Comparison of ENCODE assay signal across 21 cellular contexts in genomic region chr9:136604823-136605525, GRCh38. TPM values are rescaled to one million over a fixed set of nuclear protein-coding genes. Genes with fewer than 3 reads are reported as not detected.
A peak's percentile ranks its signal among the peaks of the same experiment; 100 is the strongest.
DNase-seq lines count a peak whose midpoint lies in the region; FAIRE-seq and TF ChIP-seq lines count a peak whose summit lies in the region.
"Had no signal": no experiment of that assay in that cellular context is flagged by ENCODE, and none has a peak within 500 bp of the region (broad histone marks: within the 10 kb centered on the region; RNA-seq: fewer than 3 reads in every experiment).

No MANE protein-coding gene starts in this region.

- no peak overlapping the region for H2BK120ac ChIP-seq in H1 (replicated peaks; ENCODE audit: low read depth, low read length)

- H3K79me1 ChIP-seq in H1 (ENCODE audit: low read depth, low read length): no peaks in the 10 kb centered on the region

- H3K9me3 ChIP-seq in H1 (ENCODE audit: insufficient read depth in 2 of 2, low read depth in 1 of 2, low read length in 1 of 2) (no peaks in the 10 kb centered on the region; a peak in 1 of 4 replicates), liver (ENCODE audit: control insufficient read depth in 4 of 4, low read length in 3 of 4) (no peaks in the 10 kb centered on the region), stomach smooth muscle (ENCODE audit: control insufficient read depth in 2 of 2, low read length in 2 of 2) (no peaks in the 10 kb centered on the region)
- H3K9me3 ChIP-seq: ovary, SJCRH30, tibial artery had no signal

- no peak overlapping the region for H3K14ac ChIP-seq in H1 (ENCODE audit: insufficient read length)

- H2BK20ac ChIP-seq in H1 (ENCODE audit: low read length): peak overlapping the region; percentile 48; the same call in 1 of the 2 replicates

- no peaks in the 10 kb centered on the region for H3K23me2 ChIP-seq in H1 (ENCODE audit: low read depth, low read length)

- H2AK5ac ChIP-seq in H1 (ENCODE audit: low read depth, low read length): peak overlapping the region; percentile 39; the same call in 1 of the 2 replicates

- H2BK12ac ChIP-seq in H1 (ENCODE audit: low read depth, low read length): peak overlapping the region; percentile 80; the same call in 1 of the 2 replicates

- H3K4me2 ChIP-seq in H1 (ENCODE audit: insufficient read depth in 1 of 2, low read depth in 2 of 2, low read length in 2 of 2): no peak overlapping the region

- no peak overlapping the region for H3K23ac ChIP-seq in H1 (ENCODE audit: insufficient read length)

- H3K18ac ChIP-seq in H1 (ENCODE audit: extremely low read depth, low read length): peak overlapping the region; percentile 60; the same call in 1 of the 2 replicates

- H3K4me1 ChIP-seq in H1 (replicated peaks in 1 of 4; ENCODE audit: control insufficient read depth in 3 of 4, insufficient read depth in 4 of 4, low read length in 3 of 4) (peaks cover 0 to 32% (median 13%) of the 10 kb centered on the region in 4 experiments; a peak in 5 of 7 replicates), liver (ENCODE audit: control insufficient read depth in 4 of 4, insufficient read depth in 4 of 4, low read length in 3 of 4) (peaks cover 0 to 6% (median 2%) of the 10 kb centered on the region in 4 donors), stomach smooth muscle (ENCODE audit: control insufficient read depth, insufficient read depth, low read length) (peaks cover 25% of the 10 kb centered on the region)

- no peak overlapping the region for H4K5ac ChIP-seq in H1 (ENCODE audit: insufficient read length, low read depth, low read length)

- peak overlapping the region; percentile 50 for H3K4ac ChIP-seq in H1 (replicated peaks; ENCODE audit: insufficient read length, low read depth, low read length)

- H3K56ac ChIP-seq in H1 (replicated peaks; ENCODE audit: insufficient read length, low read depth, low read length): no peak overlapping the region

- H4K91ac ChIP-seq in H1 (replicated peaks; ENCODE audit: insufficient read length, low read length): peak overlapping the region; percentile 84

- no peak for FAIRE-seq in H1 (lab: Jason Lieb, UNC)
- FAIRE-seq: GM12891 had no signal

- no peak overlapping the region for H3K9ac ChIP-seq in H1 (replicated peaks in 1 of 4; ENCODE audit: extremely low read depth in 1 of 4, low read depth in 3 of 4, low read length in 3 of 4)
- no peak overlapping the region for H3K9ac ChIP-seq in liver (ENCODE audit: low read depth in 1 of 2, low read length in 2 of 2)
- no peak overlapping the region for H3K9ac ChIP-seq in stomach smooth muscle (ENCODE audit: low read length in 2 of 2)

- H3K4me3 ChIP-seq in H1 (ENCODE audit: extremely low read depth in 1 of 4, insufficient read depth in 2 of 4, low read depth in 3 of 4, low read length in 4 of 4) (no peak overlapping the region), liver (ENCODE audit: low read depth in 1 of 3, low read length in 3 of 3) (no peak overlapping the region), stomach smooth muscle (ENCODE audit: low read length in 2 of 2) (no peak overlapping the region)
- H3K4me3 ChIP-seq: coronary artery, ovary, SJCRH30, tibial artery had no signal

- H3K27ac ChIP-seq in H1 (ENCODE audit: low read depth, low read length) (no peak overlapping the region), liver (ENCODE audit: low read depth in 1 of 2, low read length in 2 of 2) (no peak overlapping the region), stomach smooth muscle (ENCODE audit: low read length) (peak overlapping the region; percentile 67)
- H3K27ac ChIP-seq: ovary, SJCRH30 had no signal

- H3K27me3 ChIP-seq in H1 (replicated peaks in 1 of 4; ENCODE audit: control insufficient read depth in 3 of 4, extremely low read depth in 1 of 4, insufficient read depth in 3 of 4, low read length in 3 of 4): 0 out of 7 replicates have a peak, but pooled peaks cover 0 to 2% (median 0%) of the 10 kb centered on the region in 4 experiments
- H3K27me3 ChIP-seq in liver (ENCODE audit: control insufficient read depth in 4 of 4, insufficient read depth in 4 of 4, low read length in 3 of 4): no peaks in the 10 kb centered on the region
- H3K27me3 ChIP-seq in stomach smooth muscle (ENCODE audit: control insufficient read depth in 1 of 2, insufficient read depth in 2 of 2, low read length in 2 of 2): no peaks in the 10 kb centered on the region
- H3K27me3 ChIP-seq: ovary had no signal

- H3K36me3 ChIP-seq in H1 (ENCODE audit: control insufficient read depth in 2 of 4, insufficient read depth in 4 of 4, low read length in 3 of 4): no peaks in the 10 kb centered on the region
- no peaks in the 10 kb centered on the region for H3K36me3 ChIP-seq in liver (ENCODE audit: control insufficient read depth in 4 of 4, insufficient read depth in 3 of 4, low read depth in 1 of 4, low read length in 3 of 4)
- H3K36me3 ChIP-seq in stomach smooth muscle (ENCODE audit: control insufficient read depth in 2 of 2, insufficient read depth in 2 of 2, low read length in 2 of 2): no peaks in the 10 kb centered on the region
- H3K36me3 ChIP-seq: ovary, SJCRH30, tibial artery had no signal

- H2AFZ ChIP-seq in H1 (ENCODE audit: low read length): no peak overlapping the region

- no peak for TF ChIP-seq EP300 in H1 (IDR thresholded peaks at IDR 0.05; ENCODE audit: borderline replicate concordance in 1 of 2, low read depth in 2 of 2, low read length in 2 of 2)

- no peak for TF ChIP-seq RAD21 in H1 (IDR thresholded peaks at IDR 0.05 in 1 of 2, conservative IDR thresholded peaks at IDR 0.05 in 1 of 2; ENCODE audit: low read depth in 2 of 2, low read length in 2 of 2)
- TF ChIP-seq RAD21 in liver (IDR thresholded peaks at IDR 0.05): no peak

- CTCF ChIA-PET in H1 (lab: Charles Lee; ENCODE audit: partially characterized antibody): interaction anchor here (0.7 to 5.8 kb wide), 18 partner anchors 10 to 233 kb away, joined by 3 to 24 read pairs (median 5); no protein-coding TSS in a partner anchor

- H2BK15ac ChIP-seq in H1 (ENCODE audit: low read length): peak overlapping the region; percentile 95; the same call in 1 of the 2 replicates

- TF ChIP-seq CTCF in H1 (IDR thresholded peaks at IDR 0.05; ENCODE audit: control extremely low read depth in 1 of 3, insufficient read depth in 1 of 3, low read depth in 1 of 3, low read length in 3 of 3): 0 out of 4 replicates have a peak, but pooled peaks of 1 of the 3 experiments have one; percentile 6
- no peak for TF ChIP-seq CTCF in liver (IDR thresholded peaks at IDR 0.05; ENCODE audit: low read depth, low read length, missing input control)

- H3K79me2 ChIP-seq in H1 (ENCODE audit: control insufficient read depth in 1 of 2, insufficient read depth in 2 of 2, low read length in 2 of 2): no peaks in the 10 kb centered on the region

- WGBS in H1 (ENCODE audit: extremely low coverage in 1 of 2, insufficient coverage in 1 of 2, insufficient read length in 1 of 2, insufficient replicate concordance in 2 of 2, low coverage in 1 of 2, low lambda C conversion rate in 2 of 2, missing lambda C conversion rate in 1 of 2), 2 experiments: 92% methylated on average over 17 of the region's 26 CpGs; no CpG with 5 or more reads in 1 of the 2 experiments
- 80% methylated on average over 26 of the region's 26 CpGs for WGBS in liver

- H4K8ac ChIP-seq in H1 (ENCODE audit: extremely low read depth, insufficient read depth, low read length): 0 out of 2 replicates have a peak overlapping the region, but pooled peaks have one; percentile 58

- peak; percentile 26 for DNase-seq in OCI-M1 (lab: John Stamatoyannopoulos, UW)
- DNase-seq in H1 (ENCODE audit: low read depth in 1 of 2, low spot score in 2 of 2): no peak
- no peak for DNase-seq in CD1c-positive myeloid dendritic cell (ENCODE audit: extremely low spot score)
- DNase-seq in AG08396 (ENCODE audit: low spot score): no peak
- no peak for DNase-seq in Kasumi-1 (lab: John Stamatoyannopoulos, UW)
- DNase-seq in NCI-H146 (lab: John Stamatoyannopoulos, UW): no peak
- DNase-seq: activated CD4-positive, alpha-beta T cell treated with anti-CD3 and anti-CD28 coated beads for 48 hours; activated CD8-positive, alpha-beta memory T cell treated with anti-CD3 and anti-CD28 coated beads, Interleukin-2, amount 50 U/mL, for 48 hours; AML-193; Calu3; GDM1; IMR-90; NCI-H187 treated with DMSO at 0.1 percent for 48 hours; ovary; SJCRH30; T-helper 9 cell had no signal

- H4K20me1 ChIP-seq in H1 (replicated peaks in 1 of 2; ENCODE audit: control insufficient read depth in 1 of 2, insufficient read depth in 2 of 2, low read length in 2 of 2): peaks cover 0 to 2% of the 10 kb centered on the region in 2 experiments

- POLR2A ChIA-PET in H1 (lab: Charles Lee; ENCODE audit: partially characterized antibody): interaction anchor here (1.1 to 6.1 kb wide), 4 partner anchors 9 to 33 kb away, joined by 3 to 28 read pairs (median 6); no protein-coding TSS in a partner anchor

- peak overlapping the region; percentile 63; the same call in 1 of the 2 replicates for H2BK5ac ChIP-seq in H1 (ENCODE audit: low read depth, low read length)

- no peak for TF ChIP-seq POLR2A in H1 (IDR thresholded peaks at IDR 0.05; ENCODE audit: control extremely low read depth in 1 of 2, low read depth in 2 of 2, low read length in 2 of 2)

TF ChIP-seq in H1, 55 proteins besides CTCF, POLR2A, EP300 and RAD21 (continues in another document):
- TF ChIP-seq SIX5 (IDR thresholded peaks at IDR 0.05; ENCODE audit: low read depth, low read length): no peak

TF ChIP-seq in liver, 16 proteins besides CTCF, POLR2A, EP300 and RAD21 (continues in another document):
- TF ChIP-seq NR2F2 (IDR thresholded peaks at IDR 0.05): peak; percentile 59

RNA-seq across cellular contexts. Expression of gene EGFL7, which starts 57.7 kb away (rescaled TPM):
- total RNA-seq in H1 (2021; fragmentation: NEBNext Ultra II Directional; extraction: Animal tissue kit (Norgen Biotek cat#: 25700)): 37.8 and 39.8 TPM in 2 replicates
- polyA plus RNA-seq in H1 (2011; rRNA removed) (53.4 and 82.5 TPM in 2 replicates), liver (10 to 100 TPM; 32.1 to 39.7 TPM)
- polyA plus RNA-seq in H1 (2011; cell fraction: cytosol; rRNA removed): 63.0 TPM
- polyA plus RNA-seq in H1 (2011; cell fraction: nucleus; rRNA removed): 82.5 TPM
- 17.3 to 46.4 TPM (median 40.7 TPM) in 4 replicates for polyA plus RNA-seq in H1 (2012, experiment 1 of 2)
- polyA plus RNA-seq in H1 (2012, experiment 2 of 2): 43.2 TPM
- polyA plus RNA-seq in H1 (2013, experiment 1 of 2): 66.8 TPM
- polyA plus RNA-seq in H1 (2013, experiment 2 of 2): 68.8 TPM
- polyA minus RNA-seq in H1 (2011; rRNA and poly(A)+ RNA removed): 7.2 and 9.3 TPM in 2 replicates
- polyA minus RNA-seq in H1 (2011; cell fraction: cytosol; rRNA and poly(A)+ RNA removed): 30.7 TPM
- polyA minus RNA-seq in H1 (2011; cell fraction: nucleus; rRNA and poly(A)+ RNA removed): 12.8 TPM
- 10 to 100 TPM; 34.5 to 38.5 TPM for total RNA-seq in liver

RNA-seq across cellular contexts. Expression of gene NOTCH1, which starts 59.1 kb away (rescaled TPM):
- 55.6 and 60.9 TPM in 2 replicates for total RNA-seq in H1 (2021; fragmentation: NEBNext Ultra II Directional; extraction: Animal tissue kit (Norgen Biotek cat#: 25700))
- polyA plus RNA-seq in H1 (2011; rRNA removed) (6.9 and 19.9 TPM in 2 replicates), liver (1 to 10 TPM; 2.4 to 7.5 TPM)
- polyA plus RNA-seq in H1 (2011; cell fraction: cytosol; rRNA removed): 7.3 TPM
- 41.0 TPM for polyA plus RNA-seq in H1 (2011; cell fraction: nucleus; rRNA removed)
- 17.4 to 31.4 TPM (median 28.7 TPM) in 4 replicates for polyA plus RNA-seq in H1 (2012, experiment 1 of 2)
- polyA plus RNA-seq in H1 (2012, experiment 2 of 2): 20.1 TPM
- 33.5 TPM for polyA plus RNA-seq in H1 (2013, experiment 1 of 2)
- polyA plus RNA-seq in H1 (2013, experiment 2 of 2): 26.3 TPM
- 12.2 and 13.8 TPM in 2 replicates for polyA minus RNA-seq in H1 (2011; rRNA and poly(A)+ RNA removed)
- 58.8 TPM for polyA minus RNA-seq in H1 (2011; cell fraction: cytosol; rRNA and poly(A)+ RNA removed)
- 41.9 TPM for polyA minus RNA-seq in H1 (2011; cell fraction: nucleus; rRNA and poly(A)+ RNA removed)
- total RNA-seq in liver: 10 to 100 TPM in 1 of 2 donors, 1 to 10 TPM in 1; 9.4 to 22.3 TPM
